In the genomic region with DNA sequence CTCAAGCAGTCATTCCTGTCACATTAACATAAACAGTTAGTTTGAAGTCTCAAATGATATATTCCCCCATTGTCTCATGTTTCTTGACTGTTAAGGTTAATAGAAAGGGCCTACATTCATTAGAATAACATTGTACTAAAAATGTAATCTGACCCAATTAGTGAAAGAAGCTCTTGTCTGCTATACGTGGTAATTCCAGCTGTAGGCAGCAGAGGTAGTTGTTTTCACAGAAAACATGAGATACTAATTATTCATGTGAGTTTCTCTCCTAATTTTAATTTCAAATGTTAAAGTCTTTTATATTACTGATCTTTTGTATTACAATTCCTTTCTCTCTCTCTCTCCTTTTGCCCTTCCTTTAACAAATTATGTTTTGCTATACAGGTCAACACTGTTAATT, we compare ENCODE assay signal across 9 cellular contexts. TPM values are rescaled to one million over a fixed set of nuclear protein-coding genes. Genes with fewer than 3 reads are reported as not detected.
DNase-seq lines count a peak whose midpoint lies in the region; ATAC-seq, FAIRE-seq and TF ChIP-seq lines count a peak whose summit lies in the region.
"Had no signal": no experiment of that assay in that cellular context is flagged by ENCODE, and none has a peak within 500 bp of the region (broad histone marks: within the 10 kb centered on the region; RNA-seq: fewer than 3 reads in every experiment).

No MANE protein-coding gene starts in this region.

- intact Hi-C loops in Calu3 (cut with micrococcal nuclease; ENCODE audit: unreplicated experiment) = no loop called here

- H3K9me3 Mint-ChIP-seq in Calu3 (ENCODE audit: low read depth, unreplicated experiment) = no peaks in the 10 kb centered on the region
- H3K9me3 Mint-ChIP-seq in stimulated activated effector memory CD8-positive, alpha-beta T cell treated with anti-CD3 and anti-CD28 coated beads, Interleukin-12 subunit alpha, Interleukin-12 subunit beta, amount 100 ng/mL, for 72 hours = no peaks in the 10 kb centered on the region
- H3K9me3 Mint-ChIP-seq: immature natural killer cell had no signal

- DNase-seq in Calu3 (peak; percentile 17), hepatic stellate cell (ENCODE audit: low spot score) (peak; percentile 4)
- DNase-seq in stimulated activated effector memory CD8-positive, alpha-beta T cell treated with anti-CD3 and anti-CD28 coated beads, Interleukin-12 subunit alpha, Interleukin-12 subunit beta, amount 100 ng/mL, for 72 hours (ENCODE audit: low spot score in 2 of 2) = no peak
- no peak for DNase-seq in stimulated activated CD4-positive, alpha-beta T cell treated with anti-CD3 and anti-CD28 coated beads, Interleukin-2, amount 100 ng/mL, for 24 hours

- no peak overlapping the region for H3K4me3 Mint-ChIP-seq in Calu3 (ENCODE audit: low read depth, unreplicated experiment)
- H3K4me3 Mint-ChIP-seq in stimulated activated effector memory CD8-positive, alpha-beta T cell treated with anti-CD3 and anti-CD28 coated beads, Interleukin-12 subunit alpha, Interleukin-12 subunit beta, amount 100 ng/mL, for 72 hours = no peak overlapping the region
- H3K4me3 Mint-ChIP-seq: immature natural killer cell had no signal

- H3K27me3 Mint-ChIP-seq in Calu3 (ENCODE audit: unreplicated experiment) = no peaks in the 10 kb centered on the region

- peak; percentile 39 for TF ChIP-seq CTCF in Calu3 (IDR thresholded peaks at IDR 0.05; ENCODE audit: unreplicated experiment)

- no peaks in the 10 kb centered on the region for H3K36me3 Mint-ChIP-seq in Calu3 (ENCODE audit: insufficient read depth, unreplicated experiment)
- H3K36me3 Mint-ChIP-seq in stimulated activated effector memory CD8-positive, alpha-beta T cell treated with anti-CD3 and anti-CD28 coated beads, Interleukin-12 subunit alpha, Interleukin-12 subunit beta, amount 100 ng/mL, for 72 hours = no peaks in the 10 kb centered on the region
- H3K36me3 Mint-ChIP-seq: immature natural killer cell had no signal

- no TSS peak for BruUV-seq in Calu3 (replicated peaks; lab: Mats Ljungman, UMichigan)

- H3K4me1 Mint-ChIP-seq in Calu3 (ENCODE audit: low read depth, unreplicated experiment) = no peaks in the 10 kb centered on the region
- H3K4me1 Mint-ChIP-seq in stimulated activated effector memory CD8-positive, alpha-beta T cell treated with anti-CD3 and anti-CD28 coated beads, Interleukin-12 subunit alpha, Interleukin-12 subunit beta, amount 100 ng/mL, for 72 hours = no peaks in the 10 kb centered on the region
- H3K4me1 Mint-ChIP-seq: immature natural killer cell had no signal

- TF ChIP-seq RAD21 in Ishikawa (IDR thresholded peaks at IDR 0.05; ENCODE audit: low read depth) = peak; percentile 69

- CTCF ChIA-PET in Calu3 (lab: Charles Lee) = interaction anchor here (0.6 to 1.0 kb wide), 6 partner anchors 9 to 213 kb away, joined by 3 to 7 read pairs (median 4); partner anchors contain the start of gene SCAMP1

- peak; percentile 71 for FAIRE-seq in TTC549 (lab: Jason Lieb, UNC)

- ATAC-seq in GM19395 (IDR thresholded peaks at IDR 0.05; ENCODE audit: unreplicated experiment) (no peak), GM18867 (IDR thresholded peaks at IDR 0.05; ENCODE audit: unreplicated experiment) (no peak)
- no peak for ATAC-seq in stimulated activated effector memory CD8-positive, alpha-beta T cell treated with anti-CD3 and anti-CD28 coated beads, Interleukin-12 subunit alpha, Interleukin-12 subunit beta, amount 100 ng/mL, for 72 hours

- TF ChIP-seq EP300 in Ishikawa (IDR thresholded peaks at IDR 0.05; ENCODE audit: borderline replicate concordance) = no peak

- no peak overlapping the region for H3K27ac Mint-ChIP-seq in Calu3 (ENCODE audit: unreplicated experiment)
- H3K27ac Mint-ChIP-seq in stimulated activated effector memory CD8-positive, alpha-beta T cell treated with anti-CD3 and anti-CD28 coated beads, Interleukin-12 subunit alpha, Interleukin-12 subunit beta, amount 100 ng/mL, for 72 hours = no peak overlapping the region
- H3K27ac Mint-ChIP-seq: immature natural killer cell had no signal

TF ChIP-seq in Ishikawa, 13 proteins besides CTCF, POLR2A, EP300 and RAD21:
- no peak for TF ChIP-seq MAX (IDR thresholded peaks at IDR 0.05)
- TF ChIP-seq CREB1 (IDR thresholded peaks at IDR 0.05; ENCODE audit: low read depth) = no peak
- TF ChIP-seq USF1 (IDR thresholded peaks at IDR 0.05) = no peak
- no peak for TF ChIP-seq TEAD4 (IDR thresholded peaks at IDR 0.05)
- TF ChIP-seq YY1 (IDR thresholded peaks at IDR 0.05; ENCODE audit: low read depth) = no peak
- no peak for TF ChIP-seq NFIC (IDR thresholded peaks at IDR 0.05)
- TF ChIP-seq ZBTB7A (IDR thresholded peaks at IDR 0.05; ENCODE audit: low read depth) = no peak
- no peak for TF ChIP-seq EGR1 (IDR thresholded peaks at IDR 0.05)
- TF ChIP-seq FOXM1 (IDR thresholded peaks at IDR 0.05; ENCODE audit: borderline replicate concordance, low read depth) = no peak
- TF ChIP-seq, protein P1, sequence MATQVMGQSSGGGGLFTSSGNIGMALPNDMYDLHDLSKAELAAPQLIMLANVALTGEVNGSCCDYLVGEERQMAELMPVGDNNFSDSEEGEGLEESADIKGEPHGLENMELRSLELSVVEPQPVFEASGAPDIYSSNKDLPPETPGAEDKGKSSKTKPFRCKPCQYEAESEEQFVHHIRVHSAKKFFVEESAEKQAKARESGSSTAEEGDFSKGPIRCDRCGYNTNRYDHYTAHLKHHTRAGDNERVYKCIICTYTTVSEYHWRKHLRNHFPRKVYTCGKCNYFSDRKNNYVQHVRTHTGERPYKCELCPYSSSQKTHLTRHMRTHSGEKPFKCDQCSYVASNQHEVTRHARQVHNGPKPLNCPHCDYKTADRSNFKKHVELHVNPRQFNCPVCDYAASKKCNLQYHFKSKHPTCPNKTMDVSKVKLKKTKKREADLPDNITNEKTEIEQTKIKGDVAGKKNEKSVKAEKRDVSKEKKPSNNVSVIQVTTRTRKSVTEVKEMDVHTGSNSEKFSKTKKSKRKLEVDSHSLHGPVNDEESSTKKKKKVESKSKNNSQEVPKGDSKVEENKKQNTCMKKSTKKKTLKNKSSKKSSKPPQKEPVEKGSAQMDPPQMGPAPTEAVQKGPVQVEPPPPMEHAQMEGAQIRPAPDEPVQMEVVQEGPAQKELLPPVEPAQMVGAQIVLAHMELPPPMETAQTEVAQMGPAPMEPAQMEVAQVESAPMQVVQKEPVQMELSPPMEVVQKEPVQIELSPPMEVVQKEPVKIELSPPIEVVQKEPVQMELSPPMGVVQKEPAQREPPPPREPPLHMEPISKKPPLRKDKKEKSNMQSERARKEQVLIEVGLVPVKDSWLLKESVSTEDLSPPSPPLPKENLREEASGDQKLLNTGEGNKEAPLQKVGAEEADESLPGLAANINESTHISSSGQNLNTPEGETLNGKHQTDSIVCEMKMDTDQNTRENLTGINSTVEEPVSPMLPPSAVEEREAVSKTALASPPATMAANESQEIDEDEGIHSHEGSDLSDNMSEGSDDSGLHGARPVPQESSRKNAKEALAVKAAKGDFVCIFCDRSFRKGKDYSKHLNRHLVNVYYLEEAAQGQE (IDR thresholded peaks at IDR 0.05; ENCODE audit: low read depth) = no peak
- no peak for TF ChIP-seq CEBPB (IDR thresholded peaks at IDR 0.05)
- no peak for TF ChIP-seq TAF1 (IDR thresholded peaks at IDR 0.05; ENCODE audit: low read depth)

RNA-seq across cellular contexts. Expression of gene AP3B1, which starts 26.0 kb away (rescaled TPM):
- total RNA-seq in Calu3 (2022) = 65.8 and 66.9 TPM in 2 replicates

RNA-seq across cellular contexts. Expression of gene SCAMP1, which starts 40.0 kb away (rescaled TPM):
- 59.5 and 62.2 TPM in 2 replicates for total RNA-seq in Calu3 (2022)

Comparison
In these comparisons a context has a peak if more than half of its experiments do, and no peak if none do; other contexts are left out.
1. DNase-seq: peak in Calu3 (single experiment) and hepatic stellate cell (single experiment); none in stimulated activated effector memory CD8-positive, alpha-beta T cell treated with anti-CD3 and anti-CD28 coated beads, Interleukin-12 subunit alpha, Interleukin-12 subunit beta, amount 100 ng/mL, for 72 hours (0 of 2) and stimulated activated CD4-positive, alpha-beta T cell treated with anti-CD3 and anti-CD28 coated beads, Interleukin-2, amount 100 ng/mL, for 24 hours (0 of 2).